Comparison of ENCODE assay signal across 9 cellular contexts in genomic region chr1:2019162-2019542, GRCh38. TPM values are rescaled to one million over a fixed set of nuclear protein-coding genes. Genes with fewer than 3 reads are reported as not detected.
DNase-seq lines count a peak whose midpoint lies in the region; ATAC-seq and TF ChIP-seq lines count a peak whose summit lies in the region.
"Had no signal": no experiment of that assay in that cellular context is flagged by ENCODE, and none has a peak within 500 bp of the region (broad histone marks: within the 10 kb centered on the region; RNA-seq: fewer than 3 reads in every experiment).

TSS of gene GABRD (plus strand) at chr1:2019345. CDS start at chr1:2019424, 79 bp downstream.

- POLR2A ChIA-PET in CD8-positive, alpha-beta memory T cell (lab: Charles Lee): no interaction called here
- POLR2A ChIA-PET in naive thymus-derived CD8-positive, alpha-beta T cell (lab: Charles Lee): no interaction called here

- H3K4me3 ChIP-seq in CD8-positive, alpha-beta memory T cell (ENCODE audit: low read length): no peak within 1 kb of the TSS
- peak within 1 kb of the TSS; percentile 53 for H3K4me3 ChIP-seq in HUES6 (ENCODE audit: low read depth, low read length)
- H3K4me3 ChIP-seq in tibial nerve: peak within 1 kb of the TSS in 1 of 4 donors; percentile 40

- H3K27me3 Mint-ChIP-seq in CD8-positive, alpha-beta memory T cell: peaks cover 47 to 83% of the 10 kb centered on the region in 2 donors
- H3K27me3 Mint-ChIP-seq in brain: peaks cover 46% of the 10 kb centered on the region
- H3K27me3 Mint-ChIP-seq in naive thymus-derived CD8-positive, alpha-beta T cell: peaks cover 29 to 87% (median 61%) of the 10 kb centered on the region in 5 donors

- peaks cover 26% of the 10 kb centered on the region for H3K27me3 ChIP-seq in CD8-positive, alpha-beta memory T cell (ENCODE audit: insufficient read depth, low read length, poor library complexity, severe bottlenecking)
- H3K27me3 ChIP-seq in HUES6 (ENCODE audit: control insufficient read depth, insufficient read depth, low read length) (peaks cover 55% of the 10 kb centered on the region), tibial nerve (peaks cover 0 to 93% of the 10 kb centered on the region in 2 donors)

- no peaks in the 10 kb centered on the region for H3K36me3 Mint-ChIP-seq in CD8-positive, alpha-beta memory T cell
- H3K36me3 Mint-ChIP-seq in brain: no peaks in the 10 kb centered on the region
- peaks cover 0 to 4% (median 0%) of the 10 kb centered on the region in 3 donors for H3K36me3 Mint-ChIP-seq in naive thymus-derived CD8-positive, alpha-beta T cell

- no peaks in the 10 kb centered on the region for H3K36me3 ChIP-seq in CD8-positive, alpha-beta memory T cell (ENCODE audit: insufficient read depth, low read length)
- H3K36me3 ChIP-seq in HUES6 (ENCODE audit: control insufficient read depth, insufficient read depth, low read length): no peaks in the 10 kb centered on the region
- H3K36me3 ChIP-seq in tibial nerve: no peaks in the 10 kb centered on the region

- H3K9me3 ChIP-seq in CD8-positive, alpha-beta memory T cell (ENCODE audit: low read length): no peaks in the 10 kb centered on the region
- no peaks in the 10 kb centered on the region for H3K9me3 ChIP-seq in HUES6 (ENCODE audit: control insufficient read depth, insufficient read depth, low read depth, low read length)
- no peaks in the 10 kb centered on the region for H3K9me3 ChIP-seq in tibial nerve

- WGBS in tibial nerve, 2 donors: 0% methylated on average over 9 of the region's 60 CpGs; no CpG with 5 or more reads in 1 of the 2 donors

- CTCF ChIA-PET in CD8-positive, alpha-beta memory T cell (lab: Charles Lee): no interaction called here

- H3K27ac Mint-ChIP-seq in CD8-positive, alpha-beta memory T cell: peak within 1 kb of the TSS in 1 of 8 donors; percentile 11
- peak within 1 kb of the TSS in 2 of 5 experiments; percentile 50 to 59 for H3K27ac Mint-ChIP-seq in brain
- H3K27ac Mint-ChIP-seq in naive thymus-derived CD8-positive, alpha-beta T cell: peak within 1 kb of the TSS in 1 of 10 donors; percentile 21

- ATAC-seq in naive thymus-derived CD8-positive, alpha-beta T cell: peak; percentile 68 to 76
- no peak for ATAC-seq in HG03095 (IDR thresholded peaks at IDR 0.05; ENCODE audit: unreplicated experiment)
- no peak for ATAC-seq in HG02840 (IDR thresholded peaks at IDR 0.05; ENCODE audit: low FRiP score, unreplicated experiment)

- peaks cover 6% of the 10 kb centered on the region for H3K4me1 ChIP-seq in CD8-positive, alpha-beta memory T cell (ENCODE audit: insufficient read depth, low read length)
- H3K4me1 ChIP-seq in HUES6 (ENCODE audit: control insufficient read depth, insufficient read depth, low read length): peaks cover 11% of the 10 kb centered on the region
- H3K4me1 ChIP-seq in tibial nerve: peaks cover 0 to 14% (median 2%) of the 10 kb centered on the region in 4 donors

- peaks cover 6 to 12% (median 8%) of the 10 kb centered on the region in 3 donors for H3K4me1 Mint-ChIP-seq in CD8-positive, alpha-beta memory T cell
- peaks cover 31% of the 10 kb centered on the region for H3K4me1 Mint-ChIP-seq in brain
- H3K4me1 Mint-ChIP-seq in naive thymus-derived CD8-positive, alpha-beta T cell: peaks cover 5 to 9% (median 7%) of the 10 kb centered on the region in 4 donors

- TF ChIP-seq EP300 in tibial nerve (IDR thresholded peaks at IDR 0.05): no peak

- no peak within 1 kb of the TSS for H3K27ac ChIP-seq in CD8-positive, alpha-beta memory T cell (ENCODE audit: low read depth, low read length)
- H3K27ac ChIP-seq in HUES6 (ENCODE audit: low read depth, low read length): no peak within 1 kb of the TSS
- H3K27ac ChIP-seq in tibial nerve: no peak within 1 kb of the TSS

- no peak for DNase-seq in CD8-positive, alpha-beta memory T cell
- DNase-seq in naive thymus-derived CD8-positive, alpha-beta T cell: peak in 2 of 10 donors; percentile 13 to 33
- no peak for DNase-seq in NCI-H524 (lab: John Stamatoyannopoulos, UW)
- DNase-seq in tibial nerve (ENCODE audit: low spot score in 2 of 2): no peak

- H3K9ac ChIP-seq in HUES6 (ENCODE audit: low read length): no peak within 1 kb of the TSS

- TF ChIP-seq POLR2A in tibial nerve (IDR thresholded peaks at IDR 0.05): no peak

- peaks cover 0 to 2% (median 0%) of the 10 kb centered on the region in 5 donors for H3K9me3 Mint-ChIP-seq in CD8-positive, alpha-beta memory T cell
- peaks cover 0 to 7% (median 0%) of the 10 kb centered on the region in 5 experiments for H3K9me3 Mint-ChIP-seq in brain
- no peaks in the 10 kb centered on the region for H3K9me3 Mint-ChIP-seq in naive thymus-derived CD8-positive, alpha-beta T cell

- peak within 1 kb of the TSS in 6 of 7 donors; percentile 56 to 82 (median 74) for H3K4me3 Mint-ChIP-seq in CD8-positive, alpha-beta memory T cell
- H3K4me3 Mint-ChIP-seq in brain: peak within 1 kb of the TSS; percentile 78 to 87 (median 80)
- peak within 1 kb of the TSS; percentile 46 to 89 (median 84) for H3K4me3 Mint-ChIP-seq in naive thymus-derived CD8-positive, alpha-beta T cell

- TF ChIP-seq CTCF in brain (conservative IDR thresholded peaks at IDR 0.05) (no peak), tibial nerve (IDR thresholded peaks at IDR 0.05) (no peak)

RNA-seq across cellular contexts. Expression of gene GABRD, which starts in this region (rescaled TPM):
- total RNA-seq in CD8-positive, alpha-beta memory T cell: not detected
- polyA plus RNA-seq in CD8-positive, alpha-beta memory T cell: not detected
- polyA plus RNA-seq in brain (ENCODE audit: insufficient read depth, low read depth, low replicate concordance): 28.0 TPM
- total RNA-seq in naive thymus-derived CD8-positive, alpha-beta T cell: not detected
- polyA plus RNA-seq in naive thymus-derived CD8-positive, alpha-beta T cell: not detected
- 1 to 10 TPM in 1 of 4 donors, not detected in 3; 1.0 TPM for total RNA-seq in tibial nerve
- total RNA-seq: fibroblast of villous mesenchyme had no signal

Comparison
In these comparisons a context has a peak if more than half of its experiments do, and no peak if none do; other contexts are left out.
1. RNA of gene GABRD (polyA plus RNA-seq): 28.0 TPM in brain (single experiment); not detected in CD8-positive, alpha-beta memory T cell (single experiment) and not detected in naive thymus-derived CD8-positive, alpha-beta T cell; every median in the first group is over 10 times any median in the second.
2. Peak in ATAC-seq in naive thymus-derived CD8-positive, alpha-beta T cell; RNA of the gene not detected or under 1 TPM.
3. Peak in every context shown above with its lines, with median percentiles within 50 percentile points of each other: H3K4me3 Mint-ChIP-seq.